8 cellular contexts compared by ENCODE assay signal in genomic region chr12:48853228-48853688, GRCh38. TPM values are rescaled to one million over a fixed set of nuclear protein-coding genes. Genes with fewer than 3 reads are reported as not detected.
DNase-seq lines count a peak whose midpoint lies in the region; ATAC-seq and TF ChIP-seq lines count a peak whose summit lies in the region.

No MANE protein-coding gene starts in this region.

- H3F3A ChIP-seq in PC-9 (ENCODE audit: insufficient read depth, low read depth), result peaks cover 7% of the 10 kb centered on the region; the same call in 1 of the 2 replicates

- H3K27me3 ChIP-seq in PC-9 (ENCODE audit: insufficient read depth, low read depth) (no peaks in the 10 kb centered on the region), esophagus muscularis mucosa (no peaks in the 10 kb centered on the region)

- peaks cover 33% of the 10 kb centered on the region for H3K36me3 Mint-ChIP-seq in activated T-cell treated with anti-CD3 and anti-CD28 coated beads, Interleukin-2, amount 50 U/mL, for 24 hours (ENCODE audit: low read depth)

- H3K36me3 ChIP-seq in PC-9 (ENCODE audit: low read depth) (no peaks in the 10 kb centered on the region), esophagus muscularis mucosa (peaks cover 0 to 23% (median 0%) of the 10 kb centered on the region in 4 donors)

- peaks cover 31% of the 10 kb centered on the region for H3K4me1 Mint-ChIP-seq in activated T-cell treated with anti-CD3 and anti-CD28 coated beads, Interleukin-2, amount 50 U/mL, for 24 hours (ENCODE audit: low read depth)

- H3K9me3 Mint-ChIP-seq in activated T-cell treated with anti-CD3 and anti-CD28 coated beads, Interleukin-2, amount 50 U/mL, for 24 hours, result no peaks in the 10 kb centered on the region

- peak overlapping the region; percentile 97 for H3K4me3 Mint-ChIP-seq in activated T-cell treated with anti-CD3 and anti-CD28 coated beads, Interleukin-2, amount 50 U/mL, for 24 hours

- H3K4me1 ChIP-seq in PC-9 (replicated peaks; ENCODE audit: insufficient read depth) (peaks cover 19% of the 10 kb centered on the region), esophagus muscularis mucosa (peaks cover 26 to 34% (median 29%) of the 10 kb centered on the region in 4 donors)

- H3K9me3 ChIP-seq in PC-9 (ENCODE audit: insufficient read depth, low read depth) (no peaks in the 10 kb centered on the region), esophagus muscularis mucosa (no peaks in the 10 kb centered on the region)

- CTCF ChIA-PET in PC-9 (lab: Charles Lee), result interaction anchor here (0.5 to 1.7 kb wide), 15 partner anchors 12 to 495 kb away, joined by 3 to 19 read pairs (median 4); partner anchors contain the start of gene RND1

- peak overlapping the region; percentile 92 for H3K4me2 ChIP-seq in PC-9

- H4K20me1 ChIP-seq in PC-9 (ENCODE audit: insufficient read depth), result peaks cover 14% of the 10 kb centered on the region

- 0% methylated on average over 6 of the region's 6 CpGs for WGBS in esophagus muscularis mucosa

- no TSS peak for BruUV-seq in PC-9 (replicated peaks; lab: Mats Ljungman, UMichigan)

- no peaks in the 10 kb centered on the region for H3K27me3 Mint-ChIP-seq in activated T-cell treated with anti-CD3 and anti-CD28 coated beads, Interleukin-2, amount 50 U/mL, for 24 hours

- peak; percentile 95 for TF ChIP-seq CTCF in PC-9 (conservative IDR thresholded peaks at IDR 0.05)
- TF ChIP-seq CTCF in esophagus muscularis mucosa (IDR thresholded peaks at IDR 0.05), result peak; percentile 87 to 96 (median 91)

- H3K27ac Mint-ChIP-seq in activated T-cell treated with anti-CD3 and anti-CD28 coated beads, Interleukin-2, amount 50 U/mL, for 24 hours, result peak overlapping the region; percentile 99

- in situ Hi-C loops in ACHN (cut with HindIII; ENCODE audit: low pct_ligation_motif_present, low pct_unique_long_range_greater_than_20kb, low sequenced_read_pairs), result no loop called here

- peak overlapping the region; percentile 78 for H2AFZ ChIP-seq in PC-9

- no peak for TF ChIP-seq EP300 in esophagus muscularis mucosa (IDR thresholded peaks at IDR 0.05)

- DNase-seq in ACHN (peak; percentile 96), KG1 (lab: John Stamatoyannopoulos, UW) (peak; percentile 93), PC-9 (peak; percentile 77 to 80), esophagus muscularis mucosa (ENCODE audit: extremely low spot score) (peak; percentile 99), myocyte (ENCODE audit: low read depth) (peak; percentile 94)
- DNase-seq in activated T-cell treated with anti-CD3 and anti-CD28 coated beads, Interleukin-2, amount 50 U/mL, for 24 hours, result peak; percentile 81
- DNase-seq in stimulated activated CD8-positive, alpha-beta memory T cell treated with anti-CD3 and anti-CD28 coated beads, Interleukin-7, amount 100 ng/mL, for 1 hour (ENCODE audit: low read depth in 2 of 2), result peak; percentile 68 to 84

- no peak for TF ChIP-seq POLR2A in esophagus muscularis mucosa (IDR thresholded peaks at IDR 0.05; ENCODE audit: low read depth)

- H3K4me3 ChIP-seq in PC-9 (peak overlapping the region; percentile 68; the same call in 1 of the 2 replicates), esophagus muscularis mucosa (peak overlapping the region; percentile 74 to 94 (median 90))

- no peaks in the 10 kb centered on the region for H3K9me2 ChIP-seq in PC-9 (ENCODE audit: insufficient read depth)

- peaks cover 35% of the 10 kb centered on the region for H3K79me2 ChIP-seq in PC-9 (ENCODE audit: low read depth)

- peak; percentile 45 for ATAC-seq in GM18873 (IDR thresholded peaks at IDR 0.05; ENCODE audit: low FRiP score, unreplicated experiment)

- intact Hi-C loops in PC-9 (cut with micrococcal nuclease; ENCODE audit: unreplicated experiment) (loop anchor here (1.0 to 5.0 kb wide), 4 partner anchors 36 to 142 kb away; partner anchors contain the start of genes CACNB3 and WNT1), esophagus muscularis mucosa (cut with DNase I) (loop anchor here (1.0 to 5.0 kb wide), 2 partner anchors 37 to 84 kb away; no protein-coding TSS in a partner anchor)

- POLR2A ChIA-PET in PC-9 (lab: Charles Lee; ENCODE audit: unreplicated experiment), result interaction anchor here (0.6 to 0.9 kb wide), 6 partner anchors 16 to 590 kb away, joined by 3 to 13 read pairs (median 4); partner anchors contain the start of gene FKBP11

- H3K27ac ChIP-seq in PC-9 (no peak overlapping the region), esophagus muscularis mucosa (replicated peaks in 1 of 4) (peak overlapping the region; percentile 80 to 94 (median 84))

RNA-seq across cellular contexts. Expression of gene DDX23, which starts 1.3 kb away (rescaled TPM):
- 91.4 and 108 TPM in 2 replicates for total RNA-seq in PC-9 (2021)
- total RNA-seq in esophagus muscularis mucosa, result 10 to 100 TPM; 51.1 to 88.3 (median 74.1) TPM
- 60.4 and 61.2 TPM in 2 replicates for total RNA-seq in myocyte
- polyA plus RNA-seq in myocyte (2012), result 58.3 TPM

RNA-seq across cellular contexts. Expression of gene RND1, which starts 12.4 kb away (rescaled TPM):
- total RNA-seq in PC-9 (2021) (2.7 and 4.0 TPM in 2 replicates), esophagus muscularis mucosa (1 to 10 TPM in 1 of 4 donors, under 1 TPM in 2, not detected in 1; 0.29 to 6.5 (median 0.32) TPM), myocyte (not detected in 2 replicates)
- polyA plus RNA-seq in myocyte (2012), result 0.19 TPM

RNA-seq across cellular contexts. Expression of gene CACNB3, which starts 35.0 kb away (rescaled TPM):
- total RNA-seq in PC-9 (2021) (35.4 TPM in 2 replicates), esophagus muscularis mucosa (10 to 100 TPM; 11.6 to 41.0 (median 28.4) TPM), myocyte (8.5 and 9.0 TPM in 2 replicates)
- polyA plus RNA-seq in myocyte (2012), result 27.2 TPM
